ENCODE assay signal across 8 cellular contexts in genomic region chr3:97823081-97823480, GRCh38. TPM values are rescaled to one million over a fixed set of nuclear protein-coding genes. Genes with fewer than 3 reads are reported as not detected.
DNase-seq lines count a peak whose midpoint lies in the region; ATAC-seq and TF ChIP-seq lines count a peak whose summit lies in the region.

No MANE protein-coding gene starts in this region.

- H3K27ac Mint-ChIP-seq in activated T-helper 1 cell treated with anti-CD3 and anti-CD28 coated beads, Interleukin-12 subunit alpha, Interleukin-12 subunit beta, Interleukin-2, Interleukin-4 antibody, amounts not matched to agents 30 ng/mL and 10 ng/mL and 1 ng/mL, durations not matched to agents 14 hours and 24 hours and 36 hours, result peak overlapping the region; percentile 92
- H3K27ac Mint-ChIP-seq in stimulated activated memory B cell treated with anti-CD40 and anti-IgM and Interleukin-4, amounts not matched to agents 10 μg/mL and 1 μg/mL and 100 μg/mL, for 72 hours, result peak overlapping the region; percentile 46

- intact Hi-C loops in activated T-helper 1 cell treated with anti-CD3 and anti-CD28 coated beads, Interleukin-12 subunit alpha, Interleukin-12 subunit beta, Interleukin-2, Interleukin-4 antibody, amounts not matched to agents 30 ng/mL and 10 ng/mL and 1 ng/mL, durations not matched to agents 14 hours and 24 hours and 36 hours (cut with micrococcal nuclease), result loop anchor here (10.0 kb wide), 1 partner anchor 702 kb away; the partner anchor contains the start of gene CLDND1

- no peak for ATAC-seq in stimulated activated memory B cell treated with anti-CD40 and anti-IgM and Interleukin-4, amounts not matched to agents 10 μg/mL and 1 μg/mL and 100 μg/mL, for 72 hours
- no peak for ATAC-seq in HG02885 (IDR thresholded peaks at IDR 0.05; ENCODE audit: poor library complexity, unreplicated experiment)

- peaks cover 3% of the 10 kb centered on the region for H3K36me3 Mint-ChIP-seq in activated T-helper 1 cell treated with anti-CD3 and anti-CD28 coated beads, Interleukin-12 subunit alpha, Interleukin-12 subunit beta, Interleukin-2, Interleukin-4 antibody, amounts not matched to agents 30 ng/mL and 10 ng/mL and 1 ng/mL, durations not matched to agents 14 hours and 24 hours and 36 hours (ENCODE audit: low read depth)
- no peaks in the 10 kb centered on the region for H3K36me3 Mint-ChIP-seq in stimulated activated memory B cell treated with anti-CD40 and anti-IgM and Interleukin-4, amounts not matched to agents 10 μg/mL and 1 μg/mL and 100 μg/mL, for 72 hours

- H3K4me1 ChIP-seq in iPS-20b (ENCODE audit: insufficient read depth, low read length), result peaks cover 3% of the 10 kb centered on the region; the same call in 1 of the 2 replicates

- no peak for TF ChIP-seq CTCF in HFF-Myc (IDR thresholded peaks at IDR 0.05; ENCODE audit: low read depth, low read length, missing control alignments)

- H3K9me3 ChIP-seq in iPS-20b (ENCODE audit: insufficient read depth, low read depth, low read length), result no peaks in the 10 kb centered on the region

- H3K36me3 ChIP-seq in iPS-20b (ENCODE audit: insufficient read depth, low read depth, low read length), result no peaks in the 10 kb centered on the region

- no peak overlapping the region for H3K27ac ChIP-seq in iPS-20b (ENCODE audit: low read length)

- H3K4me1 Mint-ChIP-seq in activated T-helper 1 cell treated with anti-CD3 and anti-CD28 coated beads, Interleukin-12 subunit alpha, Interleukin-12 subunit beta, Interleukin-2, Interleukin-4 antibody, amounts not matched to agents 30 ng/mL and 10 ng/mL and 1 ng/mL, durations not matched to agents 14 hours and 24 hours and 36 hours (ENCODE audit: low read depth), result peaks cover 40% of the 10 kb centered on the region
- H3K4me1 Mint-ChIP-seq in stimulated activated memory B cell treated with anti-CD40 and anti-IgM and Interleukin-4, amounts not matched to agents 10 μg/mL and 1 μg/mL and 100 μg/mL, for 72 hours, result peaks cover 23% of the 10 kb centered on the region

- peaks cover 31% of the 10 kb centered on the region for H3K27me3 Mint-ChIP-seq in activated T-helper 1 cell treated with anti-CD3 and anti-CD28 coated beads, Interleukin-12 subunit alpha, Interleukin-12 subunit beta, Interleukin-2, Interleukin-4 antibody, amounts not matched to agents 30 ng/mL and 10 ng/mL and 1 ng/mL, durations not matched to agents 14 hours and 24 hours and 36 hours (ENCODE audit: insufficient read depth)
- H3K27me3 Mint-ChIP-seq in stimulated activated memory B cell treated with anti-CD40 and anti-IgM and Interleukin-4, amounts not matched to agents 10 μg/mL and 1 μg/mL and 100 μg/mL, for 72 hours, result peaks cover 34% of the 10 kb centered on the region

- peak overlapping the region; percentile 66; the same call in 1 of the 2 replicates for H3K9ac ChIP-seq in iPS-20b (ENCODE audit: low read depth, low read length)

- H3K27me3 ChIP-seq in iPS-20b (ENCODE audit: insufficient read depth, low read length), result peaks cover 36% of the 10 kb centered on the region

- no peaks in the 10 kb centered on the region for H3K9me3 Mint-ChIP-seq in activated T-helper 1 cell treated with anti-CD3 and anti-CD28 coated beads, Interleukin-12 subunit alpha, Interleukin-12 subunit beta, Interleukin-2, Interleukin-4 antibody, amounts not matched to agents 30 ng/mL and 10 ng/mL and 1 ng/mL, durations not matched to agents 14 hours and 24 hours and 36 hours
- H3K9me3 Mint-ChIP-seq in stimulated activated memory B cell treated with anti-CD40 and anti-IgM and Interleukin-4, amounts not matched to agents 10 μg/mL and 1 μg/mL and 100 μg/mL, for 72 hours, result no peaks in the 10 kb centered on the region

- DNase-seq in HFF-Myc (ENCODE audit: extremely low read depth, low read depth), result no peak
- no peak for DNase-seq in activated T-helper 1 cell treated with anti-CD3 and anti-CD28 coated beads, Interleukin-12 subunit alpha, Interleukin-12 subunit beta, Interleukin-2, Interleukin-4 antibody, amounts not matched to agents 30 ng/mL and 10 ng/mL and 1 ng/mL, durations not matched to agents 14 hours and 24 hours and 36 hours (ENCODE audit: low spot score)
- DNase-seq in cerebellum (ENCODE audit: low spot score), result no peak
- DNase-seq in NCI-H1105 (lab: John Stamatoyannopoulos, UW), result no peak
- no peak for DNase-seq in SIG-M5 (lab: John Stamatoyannopoulos, UW)

- H3K4me3 ChIP-seq in HFF-Myc (replicated peaks; ENCODE audit: low read depth, low read length), result peak overlapping the region; percentile 92
- peak overlapping the region; percentile 89 for H3K4me3 ChIP-seq in iPS-20b (ENCODE audit: low read length)

- H3K4me3 Mint-ChIP-seq in activated T-helper 1 cell treated with anti-CD3 and anti-CD28 coated beads, Interleukin-12 subunit alpha, Interleukin-12 subunit beta, Interleukin-2, Interleukin-4 antibody, amounts not matched to agents 30 ng/mL and 10 ng/mL and 1 ng/mL, durations not matched to agents 14 hours and 24 hours and 36 hours, result peak overlapping the region; percentile 99
- peak overlapping the region; percentile 90 for H3K4me3 Mint-ChIP-seq in stimulated activated memory B cell treated with anti-CD40 and anti-IgM and Interleukin-4, amounts not matched to agents 10 μg/mL and 1 μg/mL and 100 μg/mL, for 72 hours

RNA-seq across cellular contexts. Expression of gene CRYBG3, which starts 1.3 kb away (rescaled TPM):
- 6.5 and 6.8 TPM in 2 replicates for total RNA-seq in activated T-helper 1 cell treated with anti-CD3 and anti-CD28 coated beads, Interleukin-12 subunit alpha, Interleukin-12 subunit beta, Interleukin-2, Interleukin-4 antibody, amounts not matched to agents 30 ng/mL and 10 ng/mL and 1 ng/mL, durations not matched to agents 14 hours and 24 hours and 36 hours
- 18.4 TPM for total RNA-seq in cerebellum

RNA-seq across cellular contexts. Expression of gene ARL6, which starts 58.5 kb away (rescaled TPM):
- 5.9 and 6.2 TPM in 2 replicates for total RNA-seq in activated T-helper 1 cell treated with anti-CD3 and anti-CD28 coated beads, Interleukin-12 subunit alpha, Interleukin-12 subunit beta, Interleukin-2, Interleukin-4 antibody, amounts not matched to agents 30 ng/mL and 10 ng/mL and 1 ng/mL, durations not matched to agents 14 hours and 24 hours and 36 hours
- total RNA-seq in cerebellum, result 25.1 TPM
